12 cellular contexts compared by ENCODE assay signal in genomic region chr14:106276326-106277267, GRCh38.
DNase-seq lines count a peak whose midpoint lies in the region; ATAC-seq and TF ChIP-seq lines count a peak whose summit lies in the region.
"Had no signal": no experiment of that assay in that cellular context is flagged by ENCODE, and none has a peak within 500 bp of the region (broad histone marks: within the 10 kb centered on the region; RNA-seq: fewer than 3 reads in every experiment).

No MANE protein-coding gene starts in this region.

- H3K4me2 ChIP-seq in GM23338 = no peak overlapping the region

- H3K27ac ChIP-seq in HUES48 (ENCODE audit: low read depth, low read length) (no peak overlapping the region), GM23338 (ENCODE audit: low read depth) (no peak overlapping the region)
- H3K27ac ChIP-seq: ovary had no signal

- peak overlapping the region; percentile 68 for H3K4me3 Mint-ChIP-seq in natural killer cell
- no peak overlapping the region for H3K4me3 Mint-ChIP-seq in GM23338
- H3K4me3 Mint-ChIP-seq: stimulated activated naive CD8-positive, alpha-beta T cell treated with anti-CD3 and anti-CD28 coated beads, Interleukin-15, Interleukin-2, amounts not matched to agents 100 ng/mL and 50 ng/mL, for 24 hours had no signal

- peak overlapping the region; percentile 13; the same call in 1 of the 2 replicates for H3K4me3 ChIP-seq in HUES48 (ENCODE audit: low read depth, low read length)
- no peak overlapping the region for H3K4me3 ChIP-seq in GM23338
- H3K4me3 ChIP-seq: ovary had no signal

- no peaks in the 10 kb centered on the region for H4K20me1 ChIP-seq in GM23338 (replicated peaks; ENCODE audit: insufficient read depth)

- H3K27me3 ChIP-seq in HUES48 (ENCODE audit: control insufficient read depth, insufficient read depth, low read length) = no peaks in the 10 kb centered on the region
- H3K27me3 ChIP-seq in GM23338 (ENCODE audit: insufficient read depth) = no peaks in the 10 kb centered on the region
- H3K27me3 ChIP-seq: ovary had no signal

- no peak overlapping the region for H3K9ac ChIP-seq in HUES48 (ENCODE audit: low read depth, low read length)

- H3K9me2 ChIP-seq in GM23338 (ENCODE audit: insufficient read depth) = no peaks in the 10 kb centered on the region

- no peak overlapping the region for H2AFZ ChIP-seq in GM23338

- TF ChIP-seq CTCF in natural killer cell (IDR thresholded peaks at IDR 0.05) (no peak), GM23338 (conservative IDR thresholded peaks at IDR 0.05; ENCODE audit: low read depth in 2 of 2) (no peak)

- H3K27ac Mint-ChIP-seq in natural killer cell = peak overlapping the region; percentile 73 to 78
- H3K27ac Mint-ChIP-seq in GM23338 = no peak overlapping the region
- H3K27ac Mint-ChIP-seq: stimulated activated naive CD8-positive, alpha-beta T cell treated with anti-CD3 and anti-CD28 coated beads, Interleukin-15, Interleukin-2, amounts not matched to agents 100 ng/mL and 50 ng/mL, for 24 hours had no signal

- ATAC-seq in natural killer cell (peak; percentile 75 to 84 (median 79)), GM23338 (no peak), HG03025 (IDR thresholded peaks at IDR 0.05; ENCODE audit: low FRiP score, unreplicated experiment) (no peak), GM21529 (IDR thresholded peaks at IDR 0.05; ENCODE audit: unreplicated experiment) (no peak)

- no peaks in the 10 kb centered on the region for H3F3A ChIP-seq in GM23338 (replicated peaks; ENCODE audit: low read depth)

- H3K9me3 ChIP-seq in HUES48 (ENCODE audit: control insufficient read depth, insufficient read depth, low read length) = peaks cover 94% of the 10 kb centered on the region
- H3K9me3 ChIP-seq: ovary had no signal

- no peaks in the 10 kb centered on the region for H3K79me2 ChIP-seq in GM23338 (replicated peaks; ENCODE audit: insufficient read depth)

- H3K36me3 ChIP-seq in HUES48 (ENCODE audit: control insufficient read depth, insufficient read depth, low read length) (no peaks in the 10 kb centered on the region), GM23338 (ENCODE audit: insufficient read depth) (0 out of 2 replicates have a peak, but pooled peaks cover 3% of the 10 kb centered on the region)
- H3K36me3 ChIP-seq: ovary had no signal

- DNase-seq in activated T-cell treated with anti-CD3 and anti-CD28 coated beads, Interleukin-2, amount 50 U/mL, for 1 hour = peak; percentile 35
- no peak for DNase-seq in activated T-cell treated with anti-CD3 and anti-CD28 coated beads for 4 hours
- peak; percentile 39 to 44 for DNase-seq in activated T-cell treated with anti-CD3 and anti-CD28 coated beads, Interleukin-2, amount 50 U/mL, for 48 hours
- peak; percentile 34 for DNase-seq in natural killer cell
- no peak for DNase-seq in GM23338 (ENCODE audit: low spot score)
- DNase-seq: NCI-H1092, NCI-H82, ovary had no signal

- intact Hi-C loops in natural killer cell (cut with micrococcal nuclease) = no loop called here

- H3K27me3 Mint-ChIP-seq in natural killer cell (ENCODE audit: low read depth in 2 of 2) = peaks cover 4 to 36% of the 10 kb centered on the region in 2 donors
- peaks cover 6% of the 10 kb centered on the region for H3K27me3 Mint-ChIP-seq in GM23338 (ENCODE audit: insufficient read depth, low read depth, poor library complexity)

- H3K36me3 Mint-ChIP-seq in natural killer cell = no peaks in the 10 kb centered on the region
- H3K36me3 Mint-ChIP-seq in GM23338 (ENCODE audit: low read depth) = peaks cover 41% of the 10 kb centered on the region

- H3K9me3 Mint-ChIP-seq in natural killer cell (no peaks in the 10 kb centered on the region), GM23338 (peaks cover 98% of the 10 kb centered on the region)
- H3K9me3 Mint-ChIP-seq: stimulated activated naive CD8-positive, alpha-beta T cell treated with anti-CD3 and anti-CD28 coated beads, Interleukin-15, Interleukin-2, amounts not matched to agents 100 ng/mL and 50 ng/mL, for 24 hours had no signal

- H3K4me1 Mint-ChIP-seq in natural killer cell (peaks cover 24 to 25% of the 10 kb centered on the region in 2 donors), GM23338 (no peaks in the 10 kb centered on the region)

- H3K4me1 ChIP-seq in HUES48 (ENCODE audit: control insufficient read depth, insufficient read depth, low read length) (no peaks in the 10 kb centered on the region), GM23338 (ENCODE audit: insufficient read depth) (no peaks in the 10 kb centered on the region)

TF ChIP-seq in GM23338, 12 proteins besides CTCF, POLR2A, EP300 and RAD21 (continues in another document):
- TF ChIP-seq ZNF331 (CRISPR knock-in tag; IDR thresholded peaks at IDR 0.05; ENCODE audit: low read depth) (no peak), CREB1 (CRISPR knock-in tag; IDR thresholded peaks at IDR 0.05; ENCODE audit: low read depth) (no peak), EZH2 (IDR thresholded peaks at IDR 0.05; ENCODE audit: low read depth, unreplicated experiment) (no peak), STAT1 (IDR thresholded peaks at IDR 0.05; ENCODE audit: unreplicated experiment) (no peak), POLR2AphosphoS5 (IDR thresholded peaks at IDR 0.05; ENCODE audit: low read depth) (no peak), EZH2phosphoT487 (IDR thresholded peaks at IDR 0.05; ENCODE audit: unreplicated experiment) (no peak), NANOG (IDR thresholded peaks at IDR 0.05; ENCODE audit: borderline replicate concordance) (no peak), JUNB (IDR thresholded peaks at IDR 0.05; ENCODE audit: unreplicated experiment) (no peak), ETS1 (IDR thresholded peaks at IDR 0.05) (no peak), ZNF462 (CRISPR knock-in tag; IDR thresholded peaks at IDR 0.05) (no peak), ZNF114 (CRISPR knock-in tag; IDR thresholded peaks at IDR 0.05) (no peak)

Comparison
In these comparisons a context has a peak if more than half of its experiments do, and no peak if none do; other contexts are left out.
1. DNase-seq: peak in activated T-cell treated with anti-CD3 and anti-CD28 coated beads, Interleukin-2, amount 50 U/mL, for 1 hour (single experiment), activated T-cell treated with anti-CD3 and anti-CD28 coated beads, Interleukin-2, amount 50 U/mL, for 48 hours (2 of 2) and natural killer cell (single experiment); none in activated T-cell treated with anti-CD3 and anti-CD28 coated beads for 4 hours (single experiment) and GM23338 (single experiment).
2. ATAC-seq: peak in natural killer cell (3 of 3); none in GM23338 (single experiment), HG03025 (single experiment) and GM21529 (single experiment).